In genomic region chr6:32167761-32168262, GRCh38 we compare ENCODE assay signal across 1 cellular context.
A peak's percentile ranks its signal among the peaks of the same experiment; 100 is the strongest.
TF ChIP-seq lines count a peak whose summit lies in the region.

No MANE protein-coding gene starts in this region.

TF ChIP-seq in K562, 482 proteins besides CTCF, POLR2A, EP300 and RAD21 (continued from another document and continues in another):
- TF ChIP-seq DDX20 (tag; IDR thresholded peaks at IDR 0.05; ENCODE audit: low read depth) (no peak), ZFP36 (IDR thresholded peaks at IDR 0.05; ENCODE audit: low read depth, low read length, partially characterized antibody) (peak; percentile 30), MYBL2 (IDR thresholded peaks at IDR 0.05; ENCODE audit: low read depth) (no peak), MYBL2 (CRISPR knock-in tag; IDR thresholded peaks at IDR 0.05; ENCODE audit: borderline replicate concordance) (no peak), TAF1 (IDR thresholded peaks at IDR 0.05; ENCODE audit: control insufficient read depth, extremely low read depth, insufficient read depth, low read length, severe bottlenecking) (no peak), POLR2AphosphoS2 (IDR thresholded peaks at IDR 0.05; ENCODE audit: low read length) (peak; percentile 18; the same call in 1 of the 2 replicates), RBM17 (IDR thresholded peaks at IDR 0.05; ENCODE audit: borderline replicate concordance, low read depth, low read length) (no peak), TARDBP (IDR thresholded peaks at IDR 0.05) (peak; percentile 85; the same call in 1 of the 2 replicates), TEAD2 (tag; IDR thresholded peaks at IDR 0.05) (no peak), PKNOX1 (IDR thresholded peaks at IDR 0.05) (peak; percentile 98), CXXC5 (CRISPR knock-in tag; IDR thresholded peaks at IDR 0.05) (peak; percentile 94), ZFPM2 (CRISPR knock-in tag; IDR thresholded peaks at IDR 0.05) (no peak), HDAC6 (IDR thresholded peaks at IDR 0.05; ENCODE audit: low read depth, low read length) (no peak), E4F1 (CRISPR knock-in tag; IDR thresholded peaks at IDR 0.05; ENCODE audit: borderline replicate concordance) (no peak), CHD2 (IDR thresholded peaks at IDR 0.05; ENCODE audit: low read depth, low read length) (no peak), EGR1 (conservative IDR thresholded peaks at IDR 0.05) (no peak), COPS2 (conservative IDR thresholded peaks at IDR 0.05) (no peak), ZZZ3 (IDR thresholded peaks at IDR 0.05) (no peak), ZBTB8A (IDR thresholded peaks at IDR 0.05; ENCODE audit: partially characterized antibody) (no peak), KDM5B (IDR thresholded peaks at IDR 0.05; ENCODE audit: insufficient replicate concordance, low read depth, low read length) (no peak), ZC3H8 (IDR thresholded peaks at IDR 0.05) (no peak), JUN (IDR thresholded peaks at IDR 0.05; ENCODE audit: borderline replicate concordance, low read depth, low read length) (no peak), JUN (CRISPR knock-in tag; IDR thresholded peaks at IDR 0.05; ENCODE audit: borderline replicate concordance) (no peak), ASH1L (IDR thresholded peaks at IDR 0.05; ENCODE audit: borderline replicate concordance, low read depth, partially characterized antibody) (no peak), PCBP1 (IDR thresholded peaks at IDR 0.05; ENCODE audit: low read depth, low read length, poor library complexity, severe bottlenecking) (no peak), SAP30 (IDR thresholded peaks at IDR 0.05; ENCODE audit: borderline replicate concordance, insufficient read depth, low read depth, low read length, poor library complexity, severe bottlenecking) (no peak), RAD51 (IDR thresholded peaks at IDR 0.05; ENCODE audit: borderline replicate concordance, low read depth) (peak; percentile 55; the same call in 1 of the 2 replicates), NFXL1 (CRISPR knock-in tag; IDR thresholded peaks at IDR 0.05) (0 out of 2 replicates have a peak, but pooled peaks have one; percentile 56), ZBTB17 (CRISPR knock-in tag; IDR thresholded peaks at IDR 0.05) (peak; percentile 88), MCM2 (IDR thresholded peaks at IDR 0.05; ENCODE audit: low read depth) (no peak), ZNF76 (CRISPR knock-in tag; IDR thresholded peaks at IDR 0.05; ENCODE audit: borderline replicate concordance) (no peak), ZNF12 (CRISPR knock-in tag; IDR thresholded peaks at IDR 0.05) (no peak), BCOR (IDR thresholded peaks at IDR 0.05) (peak; percentile 67; the same call in 1 of the 2 replicates), E2F1 (CRISPR knock-in tag; IDR thresholded peaks at IDR 0.05) (no peak), ZNF175 (CRISPR knock-in tag; IDR thresholded peaks at IDR 0.05; ENCODE audit: low read depth) (0 out of 2 replicates have a peak, but pooled peaks have one; percentile 47), CEBPG (CRISPR knock-in tag; IDR thresholded peaks at IDR 0.05) (no peak), CEBPG (tag; conservative IDR thresholded peaks at IDR 0.05 in 1 of 2, IDR thresholded peaks at IDR 0.05 in 1 of 2) (no peak), PYGO2 (tag; IDR thresholded peaks at IDR 0.05) (peak; percentile 69; the same call in 1 of the 2 replicates), RBBP5 (IDR thresholded peaks at IDR 0.05; ENCODE audit: borderline replicate concordance, insufficient read depth, low read length, poor library complexity, severe bottlenecking) (peak; percentile 21), YY1 (IDR thresholded peaks at IDR 0.05; ENCODE audit: borderline replicate concordance in 1 of 3, control insufficient read depth in 1 of 3, extremely low read depth in 1 of 3, insufficient read depth in 3 of 3, insufficient read length in 1 of 3, insufficient replicate concordance in 2 of 3, low read depth in 1 of 3, low read length in 2 of 3) (peak in 1 of 3 experiments; percentile 48), ZHX1 (conservative IDR thresholded peaks at IDR 0.05; ENCODE audit: low read length) (no peak), TRIM28 (IDR thresholded peaks at IDR 0.05) (peak; percentile 91; the same call in 1 of the 2 replicates), RHOXF2B (CRISPR knock-in tag; conservative IDR thresholded peaks at IDR 0.05) (no peak), ELK1 (CRISPR knock-in tag; IDR thresholded peaks at IDR 0.05) (no peak), SNIP1 (IDR thresholded peaks at IDR 0.05; ENCODE audit: low read depth) (no peak), POU5F1 (IDR thresholded peaks at IDR 0.05; ENCODE audit: borderline replicate concordance, low read depth, low read length, partially characterized antibody) (no peak)
- TF ChIP-seq, protein P1, sequence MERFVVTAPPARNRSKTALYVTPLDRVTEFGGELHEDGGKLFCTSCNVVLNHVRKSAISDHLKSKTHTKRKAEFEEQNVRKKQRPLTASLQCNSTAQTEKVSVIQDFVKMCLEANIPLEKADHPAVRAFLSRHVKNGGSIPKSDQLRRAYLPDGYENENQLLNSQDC (CRISPR knock-in tag; IDR thresholded peaks at IDR 0.05), result no peak
- TF ChIP-seq, protein P2, sequence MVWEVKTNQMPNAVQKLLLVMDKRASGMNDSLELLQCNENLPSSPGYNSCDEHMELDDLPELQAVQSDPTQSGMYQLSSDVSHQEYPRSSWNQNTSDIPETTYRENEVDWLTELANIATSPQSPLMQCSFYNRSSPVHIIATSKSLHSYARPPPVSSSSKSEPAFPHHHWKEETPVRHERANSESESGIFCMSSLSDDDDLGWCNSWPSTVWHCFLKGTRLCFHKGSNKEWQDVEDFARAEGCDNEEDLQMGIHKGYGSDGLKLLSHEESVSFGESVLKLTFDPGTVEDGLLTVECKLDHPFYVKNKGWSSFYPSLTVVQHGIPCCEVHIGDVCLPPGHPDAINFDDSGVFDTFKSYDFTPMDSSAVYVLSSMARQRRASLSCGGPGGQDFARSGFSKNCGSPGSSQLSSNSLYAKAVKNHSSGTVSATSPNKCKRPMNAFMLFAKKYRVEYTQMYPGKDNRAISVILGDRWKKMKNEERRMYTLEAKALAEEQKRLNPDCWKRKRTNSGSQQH (CRISPR knock-in tag; IDR thresholded peaks at IDR 0.05), result no peak
- TF ChIP-seq, protein P3, sequence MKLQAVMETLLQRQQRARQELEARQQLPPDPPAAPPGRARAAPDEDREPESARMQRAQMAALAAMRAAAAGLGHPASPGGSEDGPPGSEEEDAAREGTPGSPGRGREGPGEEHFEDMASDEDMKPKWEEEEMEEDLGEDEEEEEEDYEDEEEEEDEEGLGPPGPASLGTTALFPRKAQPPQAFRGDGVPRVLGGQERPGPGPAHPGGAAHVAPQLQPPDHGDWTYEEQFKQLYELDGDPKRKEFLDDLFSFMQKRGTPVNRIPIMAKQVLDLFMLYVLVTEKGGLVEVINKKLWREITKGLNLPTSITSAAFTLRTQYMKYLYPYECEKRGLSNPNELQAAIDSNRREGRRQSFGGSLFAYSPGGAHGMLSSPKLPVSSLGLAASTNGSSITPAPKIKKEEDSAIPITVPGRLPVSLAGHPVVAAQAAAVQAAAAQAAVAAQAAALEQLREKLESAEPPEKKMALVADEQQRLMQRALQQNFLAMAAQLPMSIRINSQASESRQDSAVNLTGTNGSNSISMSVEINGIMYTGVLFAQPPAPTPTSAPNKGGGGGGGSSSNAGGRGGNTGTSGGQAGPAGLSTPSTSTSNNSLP (IDR thresholded peaks at IDR 0.05; ENCODE audit: borderline replicate concordance, low read depth, low read length), result peak; percentile 96
- TF ChIP-seq, protein P4, sequence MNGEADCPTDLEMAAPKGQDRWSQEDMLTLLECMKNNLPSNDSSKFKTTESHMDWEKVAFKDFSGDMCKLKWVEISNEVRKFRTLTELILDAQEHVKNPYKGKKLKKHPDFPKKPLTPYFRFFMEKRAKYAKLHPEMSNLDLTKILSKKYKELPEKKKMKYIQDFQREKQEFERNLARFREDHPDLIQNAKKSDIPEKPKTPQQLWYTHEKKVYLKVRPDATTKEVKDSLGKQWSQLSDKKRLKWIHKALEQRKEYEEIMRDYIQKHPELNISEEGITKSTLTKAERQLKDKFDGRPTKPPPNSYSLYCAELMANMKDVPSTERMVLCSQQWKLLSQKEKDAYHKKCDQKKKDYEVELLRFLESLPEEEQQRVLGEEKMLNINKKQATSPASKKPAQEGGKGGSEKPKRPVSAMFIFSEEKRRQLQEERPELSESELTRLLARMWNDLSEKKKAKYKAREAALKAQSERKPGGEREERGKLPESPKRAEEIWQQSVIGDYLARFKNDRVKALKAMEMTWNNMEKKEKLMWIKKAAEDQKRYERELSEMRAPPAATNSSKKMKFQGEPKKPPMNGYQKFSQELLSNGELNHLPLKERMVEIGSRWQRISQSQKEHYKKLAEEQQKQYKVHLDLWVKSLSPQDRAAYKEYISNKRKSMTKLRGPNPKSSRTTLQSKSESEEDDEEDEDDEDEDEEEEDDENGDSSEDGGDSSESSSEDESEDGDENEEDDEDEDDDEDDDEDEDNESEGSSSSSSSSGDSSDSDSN (IDR thresholded peaks at IDR 0.05; ENCODE audit: borderline replicate concordance in 1 of 2, low read depth in 2 of 2, low read length in 2 of 2), result peak in 1 of 2 experiments; percentile 83; a peak in 1 of 4 replicates
- TF ChIP-seq, protein P5, sequence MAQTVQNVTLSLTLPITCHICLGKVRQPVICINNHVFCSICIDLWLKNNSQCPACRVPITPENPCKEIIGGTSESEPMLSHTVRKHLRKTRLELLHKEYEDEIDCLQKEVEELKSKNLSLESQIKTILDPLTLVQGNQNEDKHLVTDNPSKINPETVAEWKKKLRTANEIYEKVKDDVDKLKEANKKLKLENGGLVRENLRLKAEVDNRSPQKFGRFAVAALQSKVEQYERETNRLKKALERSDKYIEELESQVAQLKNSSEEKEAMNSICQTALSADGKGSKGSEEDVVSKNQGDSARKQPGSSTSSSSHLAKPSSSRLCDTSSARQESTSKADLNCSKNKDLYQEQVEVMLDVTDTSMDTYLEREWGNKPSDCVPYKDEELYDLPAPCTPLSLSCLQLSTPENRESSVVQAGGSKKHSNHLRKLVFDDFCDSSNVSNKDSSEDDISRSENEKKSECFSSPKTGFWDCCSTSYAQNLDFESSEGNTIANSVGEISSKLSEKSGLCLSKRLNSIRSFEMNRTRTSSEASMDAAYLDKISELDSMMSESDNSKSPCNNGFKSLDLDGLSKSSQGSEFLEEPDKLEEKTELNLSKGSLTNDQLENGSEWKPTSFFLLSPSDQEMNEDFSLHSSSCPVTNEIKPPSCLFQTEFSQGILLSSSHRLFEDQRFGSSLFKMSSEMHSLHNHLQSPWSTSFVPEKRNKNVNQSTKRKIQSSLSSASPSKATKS (CRISPR knock-in tag; IDR thresholded peaks at IDR 0.05), result 0 out of 2 replicates have a peak, but pooled peaks have one; percentile 58
